ENCODE assay signal across 8 cellular contexts in the genomic region with DNA sequence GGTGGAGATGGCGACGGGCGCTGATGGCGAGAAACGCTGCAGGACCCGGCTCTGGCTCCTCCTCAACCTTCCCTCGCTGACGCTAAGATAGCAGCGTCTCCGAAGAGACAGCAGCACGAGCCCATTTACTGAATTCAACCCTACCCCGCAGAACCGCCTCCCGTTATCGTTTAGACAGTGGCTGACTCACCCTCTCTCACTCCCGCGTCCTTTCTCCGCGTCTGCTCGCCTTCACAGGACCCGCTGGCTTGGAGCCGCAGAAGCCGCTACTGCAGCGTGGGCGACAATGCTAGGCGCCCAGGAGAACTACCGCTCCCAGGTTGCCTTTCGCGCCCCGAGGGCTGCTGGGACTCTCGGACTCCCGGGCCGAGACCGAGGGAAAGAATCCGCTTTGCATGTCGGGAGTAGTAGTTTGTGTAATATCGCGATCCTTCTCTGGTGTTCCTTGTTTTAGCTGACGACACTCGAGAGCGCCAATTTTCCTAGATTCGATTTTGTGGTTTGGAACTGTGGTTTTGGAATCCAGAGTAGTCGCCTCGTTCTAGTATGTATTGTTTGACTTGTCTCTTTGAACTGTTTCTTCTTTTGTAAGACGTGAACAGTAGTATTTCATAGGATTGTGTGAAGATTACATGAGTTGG. TPM values are rescaled to one million over a fixed set of nuclear protein-coding genes. Genes with fewer than 3 reads are reported as not detected.
DNase-seq lines count a peak whose midpoint lies in the region; TF ChIP-seq lines count a peak whose summit lies in the region.

A gene with protein sequence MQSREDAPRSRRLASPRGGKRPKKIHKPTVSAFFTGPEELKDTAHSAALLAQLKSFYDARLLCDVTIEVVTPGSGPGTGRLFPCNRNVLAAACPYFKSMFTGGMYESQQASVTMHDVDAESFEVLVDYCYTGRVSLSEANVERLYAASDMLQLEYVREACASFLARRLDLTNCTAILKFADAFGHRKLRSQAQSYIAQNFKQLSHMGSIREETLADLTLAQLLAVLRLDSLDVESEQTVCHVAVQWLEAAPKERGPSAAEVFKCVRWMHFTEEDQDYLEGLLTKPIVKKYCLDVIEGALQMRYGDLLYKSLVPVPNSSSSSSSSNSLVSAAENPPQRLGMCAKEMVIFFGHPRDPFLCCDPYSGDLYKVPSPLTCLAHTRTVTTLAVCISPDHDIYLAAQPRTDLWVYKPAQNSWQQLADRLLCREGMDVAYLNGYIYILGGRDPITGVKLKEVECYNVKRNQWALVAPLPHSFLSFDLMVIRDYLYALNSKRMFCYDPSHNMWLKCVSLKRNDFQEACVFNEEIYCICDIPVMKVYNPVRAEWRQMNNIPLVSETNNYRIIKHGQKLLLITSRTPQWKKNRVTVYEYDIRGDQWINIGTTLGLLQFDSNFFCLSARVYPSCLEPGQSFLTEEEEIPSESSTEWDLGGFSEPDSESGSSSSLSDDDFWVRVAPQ (minus strand): TSS at position 291 of the 641 bp plus-strand sequence. CDS start 291 bp downstream, outside the sequence.

- H2AFZ ChIP-seq in neural progenitor cell (replicated peaks), result peak within 1 kb of the TSS; percentile 98

- peak within 1 kb of the TSS; percentile 92 for H3K4me3 Mint-ChIP-seq in activated naive CD4-positive, alpha-beta T cell treated with anti-CD3 and anti-CD28 coated beads for 36 hours
- H3K4me3 Mint-ChIP-seq in neural progenitor cell, result peak within 1 kb of the TSS; percentile 96

- peak within 1 kb of the TSS; percentile 87 for H3K27ac Mint-ChIP-seq in activated naive CD4-positive, alpha-beta T cell treated with anti-CD3 and anti-CD28 coated beads for 36 hours
- peak within 1 kb of the TSS; percentile 85 for H3K27ac Mint-ChIP-seq in neural progenitor cell

- TF ChIP-seq CTCF in HFF-Myc (IDR thresholded peaks at IDR 0.05; ENCODE audit: low read depth, low read length, missing control alignments) (no peak), neural progenitor cell (IDR thresholded peaks at IDR 0.05) (no peak)

- no peaks in the 10 kb centered on the region for H3K27me3 Mint-ChIP-seq in activated naive CD4-positive, alpha-beta T cell treated with anti-CD3 and anti-CD28 coated beads for 36 hours (ENCODE audit: low read depth)
- peaks cover 4% of the 10 kb centered on the region for H3K27me3 Mint-ChIP-seq in neural progenitor cell (ENCODE audit: insufficient read depth, low read depth)

- no peaks in the 10 kb centered on the region for H3F3A ChIP-seq in neural progenitor cell (ENCODE audit: low read depth)

- peaks cover 20% of the 10 kb centered on the region for H3K4me1 ChIP-seq in SJSA1 (replicated peaks)
- peaks cover 19% of the 10 kb centered on the region for H3K4me1 ChIP-seq in neural progenitor cell
- peaks cover 29% of the 10 kb centered on the region for H3K4me1 ChIP-seq in stomach smooth muscle (ENCODE audit: control insufficient read depth, insufficient read depth, low read length)

- H3K79me2 ChIP-seq in neural progenitor cell (ENCODE audit: low read depth), result peaks cover 57% of the 10 kb centered on the region

- H3K36me3 ChIP-seq in SJSA1 (peaks cover 14% of the 10 kb centered on the region), neural progenitor cell (no peaks in the 10 kb centered on the region), stomach smooth muscle (ENCODE audit: control insufficient read depth in 2 of 2, insufficient read depth in 2 of 2, low read length in 2 of 2) (no peaks in the 10 kb centered on the region)

- CTCF ChIA-PET in activated naive CD4-positive, alpha-beta T cell treated with anti-CD3 and anti-CD28 coated beads for 36 hours (lab: Charles Lee), result no interaction called here

- DNase-seq in GM04503 (ENCODE audit: low read depth) (peak; percentile 95), HFF-Myc (ENCODE audit: extremely low read depth, low read depth) (peak; percentile 98), MV-4-11 (lab: John Stamatoyannopoulos, UW) (peak; percentile 97), SJSA1 (ENCODE audit: low read depth in 1 of 2, low spot score in 2 of 2) (peak; percentile 94 to 95), foreskin melanocyte (peak; percentile 99), neural progenitor cell (ENCODE audit: low spot score) (peak; percentile 99)
- peak; percentile 98 for DNase-seq in activated naive CD4-positive, alpha-beta T cell treated with anti-CD3 and anti-CD28 coated beads for 36 hours

- H4K20me1 ChIP-seq in neural progenitor cell (ENCODE audit: low read depth), result no peaks in the 10 kb centered on the region

- peak within 1 kb of the TSS; percentile 96 for H3K9ac ChIP-seq in neural progenitor cell
- peak within 1 kb of the TSS; percentile 72 to 85 for H3K9ac ChIP-seq in stomach smooth muscle (ENCODE audit: low read length in 2 of 2)

- peak within 1 kb of the TSS; percentile 69 for H3K4me3 ChIP-seq in HFF-Myc (replicated peaks; ENCODE audit: low read depth, low read length)
- peak within 1 kb of the TSS; percentile 54 for H3K4me3 ChIP-seq in SJSA1
- peak within 1 kb of the TSS; percentile 94 for H3K4me3 ChIP-seq in neural progenitor cell
- H3K4me3 ChIP-seq in stomach smooth muscle (ENCODE audit: low read length in 2 of 2), result peak within 1 kb of the TSS; percentile 76 to 89

- H3K4me1 Mint-ChIP-seq in activated naive CD4-positive, alpha-beta T cell treated with anti-CD3 and anti-CD28 coated beads for 36 hours (ENCODE audit: low read depth), result peaks cover 35% of the 10 kb centered on the region
- H3K4me1 Mint-ChIP-seq in neural progenitor cell, result peaks cover 28% of the 10 kb centered on the region

- H3K36me3 Mint-ChIP-seq in activated naive CD4-positive, alpha-beta T cell treated with anti-CD3 and anti-CD28 coated beads for 36 hours (ENCODE audit: low read depth), result peaks cover 10% of the 10 kb centered on the region
- H3K36me3 Mint-ChIP-seq in neural progenitor cell, result peaks cover 18% of the 10 kb centered on the region

- peak within 1 kb of the TSS; percentile 90 for H3K4me2 ChIP-seq in neural progenitor cell

- H3K27me3 ChIP-seq in SJSA1 (replicated peaks), result no peaks in the 10 kb centered on the region
- no peaks in the 10 kb centered on the region for H3K27me3 ChIP-seq in neural progenitor cell
- H3K27me3 ChIP-seq in stomach smooth muscle (ENCODE audit: control insufficient read depth in 1 of 2, insufficient read depth in 2 of 2, low read length in 2 of 2), result no peaks in the 10 kb centered on the region

- no peaks in the 10 kb centered on the region for H3K9me3 ChIP-seq in SJSA1 (replicated peaks)
- no peaks in the 10 kb centered on the region for H3K9me3 ChIP-seq in neural progenitor cell (ENCODE audit: low read depth)
- no peaks in the 10 kb centered on the region for H3K9me3 ChIP-seq in stomach smooth muscle (ENCODE audit: control insufficient read depth in 2 of 2, low read length in 2 of 2)

- intact Hi-C loops in activated naive CD4-positive, alpha-beta T cell treated with anti-CD3 and anti-CD28 coated beads for 36 hours (cut with micrococcal nuclease), result loop anchor here (1.0 to 5.0 kb wide), 11 partner anchors 55 to 1139 kb away; a partner anchor contains a TSS

- peak within 1 kb of the TSS; percentile 82 for H3K27ac ChIP-seq in SJSA1
- peak within 1 kb of the TSS; percentile 34 for H3K27ac ChIP-seq in neural progenitor cell
- peak within 1 kb of the TSS; percentile 66 for H3K27ac ChIP-seq in stomach smooth muscle (ENCODE audit: low read length)

- H3K9me3 Mint-ChIP-seq in activated naive CD4-positive, alpha-beta T cell treated with anti-CD3 and anti-CD28 coated beads for 36 hours, result no peaks in the 10 kb centered on the region
- no peaks in the 10 kb centered on the region for H3K9me3 Mint-ChIP-seq in neural progenitor cell

RNA-seq across cellular contexts. Expression of the gene that starts here (rescaled TPM):
- total RNA-seq in SJSA1 (2014; rRNA removed; shearing (Covaris generic)), result 5.4 and 9.2 TPM in 2 replicates
- 1 to 10 TPM; 3.9 to 4.0 TPM for total RNA-seq in activated naive CD4-positive, alpha-beta T cell treated with anti-CD3 and anti-CD28 coated beads for 36 hours
- total RNA-seq in neural progenitor cell (ENCODE audit: low replicate concordance), result 11.5 and 14.4 TPM in 2 replicates

Comparison
In these comparisons a context has a peak if more than half of its experiments do, and no peak if none do; other contexts are left out.
1. Peak in every context shown above with its lines: DNase-seq, H3K4me3 ChIP-seq and H3K27ac ChIP-seq.